ENCODE assay signal across 12 cellular contexts in the genomic region with DNA sequence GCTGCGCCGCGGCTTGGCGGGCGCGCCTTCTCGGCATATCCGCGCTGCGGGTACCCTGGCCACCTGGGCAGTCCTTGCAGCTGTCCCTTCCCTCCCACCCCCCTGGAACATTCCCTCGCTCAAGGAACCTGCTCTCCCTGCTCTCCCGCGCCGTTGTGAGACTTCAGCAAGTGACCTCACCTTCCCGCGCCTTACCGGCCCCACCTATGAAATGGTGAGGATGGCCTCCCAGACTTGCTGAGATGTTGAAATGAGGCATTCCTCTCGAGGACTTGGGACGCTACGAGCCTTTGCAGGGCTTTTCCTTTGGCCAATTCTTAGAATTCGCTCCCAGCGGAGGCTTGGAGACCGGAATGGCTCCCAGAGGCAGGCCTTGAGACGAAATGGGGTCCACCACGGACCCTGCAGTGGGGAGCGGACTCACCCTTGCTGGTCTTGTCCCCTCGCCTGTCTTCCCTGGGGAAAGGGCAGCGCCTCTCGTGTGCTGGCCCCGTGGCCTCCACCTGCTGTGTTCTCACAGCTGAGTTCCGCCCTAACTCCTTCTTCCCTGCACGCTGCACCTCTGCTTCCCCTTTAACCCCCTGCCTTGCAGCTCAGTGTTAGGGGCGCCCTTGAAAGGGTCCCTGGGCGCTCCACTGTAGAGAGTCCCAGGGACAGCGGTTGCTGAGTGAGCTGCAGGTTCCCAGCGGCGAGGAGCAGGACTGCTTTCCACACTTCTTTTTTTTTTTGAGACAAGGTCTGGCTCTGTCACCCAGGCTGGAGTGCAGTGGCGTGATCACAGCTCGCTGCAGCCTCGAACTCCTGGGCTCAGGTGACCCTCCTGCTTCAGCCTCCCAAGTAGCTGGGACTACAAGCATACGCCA. TPM values are rescaled to one million over a fixed set of nuclear protein-coding genes. Genes with fewer than 3 reads are reported as not detected.
DNase-seq lines count a peak whose midpoint lies in the region; ATAC-seq and TF ChIP-seq lines count a peak whose summit lies in the region.
"Had no signal": no experiment of that assay in that cellular context is flagged by ENCODE, and none has a peak within 500 bp of the region (broad histone marks: within the 10 kb centered on the region; RNA-seq: fewer than 3 reads in every experiment).

No MANE protein-coding gene starts in this region.

- H3K9me3 ChIP-seq in esophagus squamous epithelium (no peaks in the 10 kb centered on the region), mucosa of rectum (ENCODE audit: control insufficient read depth in 2 of 2, low read length in 2 of 2) (no peaks in the 10 kb centered on the region), tibial artery (no peaks in the 10 kb centered on the region)
- H3K9me3 ChIP-seq in CD4-positive, alpha-beta memory T cell (ENCODE audit: control insufficient read depth in 1 of 2, low read length in 2 of 2) = no peaks in the 10 kb centered on the region

- H3K4me1 Mint-ChIP-seq in CD4-positive, alpha-beta memory T cell = peaks cover 0 to 16% (median 8%) of the 10 kb centered on the region in 4 donors

- POLR2A ChIA-PET in CD4-positive, alpha-beta memory T cell (lab: Charles Lee; ENCODE audit: partially characterized antibody) = no interaction called here

- H3K4me1 ChIP-seq in esophagus squamous epithelium (peaks cover 7 to 50% (median 17%) of the 10 kb centered on the region in 3 donors), mucosa of rectum (ENCODE audit: control insufficient read depth in 2 of 2, insufficient read depth in 2 of 2, low read length in 2 of 2) (peaks cover 0 to 10% of the 10 kb centered on the region in 2 donors), tibial artery (peaks cover 0 to 21% (median 10%) of the 10 kb centered on the region in 4 donors)
- H3K4me1 ChIP-seq in CD4-positive, alpha-beta memory T cell (ENCODE audit: insufficient read depth, low read length) = no peaks in the 10 kb centered on the region

- peaks cover 0 to 75% (median 5%) of the 10 kb centered on the region in 4 donors for H3K27me3 ChIP-seq in esophagus squamous epithelium
- peaks cover 38 to 42% of the 10 kb centered on the region in 2 donors for H3K27me3 ChIP-seq in mucosa of rectum (ENCODE audit: control insufficient read depth in 2 of 2, insufficient read depth in 2 of 2, low read length in 2 of 2)
- H3K27me3 ChIP-seq in tibial artery = peaks cover 0 to 73% of the 10 kb centered on the region in 2 donors
- peaks cover 26% of the 10 kb centered on the region for H3K27me3 ChIP-seq in CD4-positive, alpha-beta memory T cell (ENCODE audit: insufficient read depth, low read length)

- peak overlapping the region in 2 of 8 donors; percentile 29 to 52 for H3K4me3 Mint-ChIP-seq in CD4-positive, alpha-beta memory T cell

- CTCF ChIA-PET in CD4-positive, alpha-beta memory T cell (lab: Charles Lee; ENCODE audit: partially characterized antibody) = no interaction called here

- TF ChIP-seq POLR2A in esophagus squamous epithelium (IDR thresholded peaks at IDR 0.05) = no peak

- H3K36me3 Mint-ChIP-seq in CD4-positive, alpha-beta memory T cell = no peaks in the 10 kb centered on the region

- H3K27ac ChIP-seq in esophagus squamous epithelium (peak overlapping the region; percentile 41 to 90 (median 82)), mucosa of rectum (ENCODE audit: low read depth in 2 of 2, low read length in 2 of 2) (peak overlapping the region; percentile 42 to 58), tibial artery (peak overlapping the region; percentile 29 to 65)
- no peak overlapping the region for H3K27ac ChIP-seq in CD4-positive, alpha-beta memory T cell (ENCODE audit: low read depth, low read length)
- H3K27ac ChIP-seq: 22Rv1, RWPE1 had no signal

- TF ChIP-seq CTCF in esophagus squamous epithelium (IDR thresholded peaks at IDR 0.05) (no peak), tibial artery (IDR thresholded peaks at IDR 0.05) (no peak)

- peaks cover 53 to 57% of the 10 kb centered on the region in 2 donors for H3K27me3 Mint-ChIP-seq in CD4-positive, alpha-beta memory T cell

- H3K27ac Mint-ChIP-seq in CD4-positive, alpha-beta memory T cell = no peak overlapping the region

- H3K9me3 Mint-ChIP-seq in CD4-positive, alpha-beta memory T cell = no peaks in the 10 kb centered on the region

- 45 to 47% methylated on average over 15 to 22 of the region's 41 CpGs for WGBS in esophagus squamous epithelium, 2 donors

- DNase-seq in DMS53 (lab: John Stamatoyannopoulos, UW) (peak; percentile 40), DMS53 treated with DMSO at 0.1 percent for 48 hours (lab: John Stamatoyannopoulos, UW; ENCODE audit: unreplicated experiment) (no peak), esophagus squamous epithelium (lab: John Stamatoyannopoulos, UW) (no peak), tibial artery (peak; percentile 37 to 63)
- DNase-seq in CD4-positive, alpha-beta memory T cell = no peak
- DNase-seq in activated effector memory CD4-positive, alpha-beta T cell treated with anti-CD3 and anti-CD28 coated beads, Interleukin-2, amount 50 U/mL, for 16 hours = no peak
- DNase-seq: stimulated activated CD4-positive, alpha-beta T cell treated with anti-CD3 and anti-CD28 coated beads, Interleukin-4, amount 100 ng/mL, for 1 hour had no signal

- intact Hi-C loops in esophagus squamous epithelium (cut with DNase I) (loop anchor here (10.0 kb wide), 1 partner anchor 68 kb away; no protein-coding TSS in a partner anchor), tibial artery (cut with DNase I; ENCODE audit: low total_unique reads) (no loop called here)
- intact Hi-C loops in CD4-positive, alpha-beta memory T cell (cut with micrococcal nuclease) = no loop called here

- H3K36me3 ChIP-seq in esophagus squamous epithelium (no peaks in the 10 kb centered on the region), mucosa of rectum (ENCODE audit: control insufficient read depth in 2 of 2, insufficient read depth in 2 of 2, low read length in 2 of 2) (no peaks in the 10 kb centered on the region), tibial artery (no peaks in the 10 kb centered on the region)
- no peaks in the 10 kb centered on the region for H3K36me3 ChIP-seq in CD4-positive, alpha-beta memory T cell (ENCODE audit: insufficient read depth, low read length)

- peak overlapping the region in 1 of 2 donors; percentile 12 for H3K9ac ChIP-seq in mucosa of rectum (ENCODE audit: low read depth in 1 of 2, low read length in 2 of 2)

- ATAC-seq in GM18861 (IDR thresholded peaks at IDR 0.05; ENCODE audit: unreplicated experiment) = no peak

- peak overlapping the region in 3 of 4 donors; percentile 32 to 65 (median 47) for H3K4me3 ChIP-seq in esophagus squamous epithelium
- peak overlapping the region in 1 of 2 donors; percentile 23 for H3K4me3 ChIP-seq in mucosa of rectum (ENCODE audit: low read length in 2 of 2)
- peak overlapping the region; percentile 44 to 49 for H3K4me3 ChIP-seq in tibial artery
- H3K4me3 ChIP-seq in CD4-positive, alpha-beta memory T cell (ENCODE audit: low read length in 2 of 2) = no peak overlapping the region
- H3K4me3 ChIP-seq: K562 had no signal

RNA-seq across cellular contexts. Expression of gene HMCN2, which starts 0.9 kb away (rescaled TPM):
- total RNA-seq in esophagus squamous epithelium = 1 to 10 TPM in 1 of 4 donors, under 1 TPM in 3; 0.53 to 4.8 (median 0.78) TPM
- total RNA-seq in CD4-positive, alpha-beta memory T cell = not detected
- not detected for polyA plus RNA-seq in CD4-positive, alpha-beta memory T cell
- total RNA-seq: K562 had no signal

Comparison
In these comparisons a context has a peak if more than half of its experiments do, and no peak if none do; other contexts are left out.
1. DNase-seq: peak in DMS53 (single experiment) and tibial artery (2 of 2); none in DMS53 treated with DMSO at 0.1 percent for 48 hours (single experiment), esophagus squamous epithelium (single experiment), CD4-positive, alpha-beta memory T cell (0 of 5) and activated effector memory CD4-positive, alpha-beta T cell treated with anti-CD3 and anti-CD28 coated beads, Interleukin-2, amount 50 U/mL, for 16 hours (single experiment).
2. H3K4me3 ChIP-seq: peak in esophagus squamous epithelium (3 of 4) and tibial artery (2 of 2); none in CD4-positive, alpha-beta memory T cell (0 of 2).